ENCODE assay signal across 11 cellular contexts in the genomic region with DNA sequence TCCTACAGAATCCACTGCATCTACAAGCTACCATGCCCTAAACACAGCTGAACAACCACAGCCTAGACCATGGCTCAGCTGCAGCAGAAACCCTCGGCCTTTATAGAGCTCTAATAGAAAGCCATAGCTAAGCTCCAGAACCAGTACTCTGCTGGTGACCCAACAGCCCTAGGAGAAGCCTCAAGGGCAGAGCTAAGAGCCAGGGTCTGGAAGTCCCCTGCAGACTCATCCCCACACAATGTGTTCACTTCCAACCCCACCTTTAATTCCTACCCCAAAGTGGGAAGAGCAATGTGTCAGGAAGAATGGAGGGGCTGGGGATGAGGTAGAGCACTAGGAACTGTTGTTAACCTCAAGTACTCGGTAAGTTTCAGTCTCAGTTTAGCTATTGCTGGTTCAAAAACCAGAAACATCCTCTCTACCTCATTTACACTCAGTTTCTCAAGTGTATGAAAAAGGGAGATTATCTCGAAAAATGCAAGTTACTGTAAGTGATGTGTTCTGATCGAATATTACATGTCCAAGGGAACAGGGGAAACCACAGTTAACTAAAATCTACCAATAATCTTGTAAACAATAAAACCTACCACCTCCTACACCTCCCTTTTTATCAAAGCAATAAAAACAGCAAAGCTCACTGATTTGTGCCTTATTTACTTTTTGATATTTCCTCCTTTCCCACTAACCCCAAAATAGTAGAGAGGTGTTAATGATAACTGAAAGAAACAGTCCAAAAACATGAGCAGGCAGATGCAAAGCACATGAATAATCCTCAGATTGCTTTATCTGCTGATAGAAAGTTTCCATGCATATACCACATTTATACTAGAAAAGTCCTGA. TPM values are rescaled to one million over a fixed set of nuclear protein-coding genes. Genes with fewer than 3 reads are reported as not detected.
DNase-seq lines count a peak whose midpoint lies in the region; ATAC-seq lines count a peak whose summit lies in the region.
"Had no signal": no experiment of that assay in that cellular context is flagged by ENCODE, and none has a peak within 500 bp of the region (broad histone marks: within the 10 kb centered on the region; RNA-seq: fewer than 3 reads in every experiment).

No MANE protein-coding gene starts in this region.

- no peak overlapping the region for H4K8ac ChIP-seq in neuronal stem cell (ENCODE audit: low read depth, low read length)

- no peak overlapping the region for H3K14ac ChIP-seq in neuronal stem cell (ENCODE audit: low read length)

- no peak overlapping the region for H3K4ac ChIP-seq in neuronal stem cell (ENCODE audit: low read length)

- no peak overlapping the region for H3K4me2 ChIP-seq in neuronal stem cell (ENCODE audit: insufficient read depth, low read length, poor library complexity, severe bottlenecking)

- peak overlapping the region; percentile 34 for H3K9ac ChIP-seq in neuronal stem cell (ENCODE audit: low read depth, low read length, poor library complexity)

- no peak overlapping the region for H3K27ac ChIP-seq in neuronal stem cell (replicated peaks; ENCODE audit: low read length)
- H3K27ac ChIP-seq in aorta (ENCODE audit: low read depth in 1 of 2, low read length in 2 of 2), result no peak overlapping the region
- H3K27ac ChIP-seq: gastrocnemius medialis, thyroid gland had no signal

- H3K27me3 ChIP-seq in neuronal stem cell (ENCODE audit: control insufficient read depth in 3 of 3, insufficient read depth in 3 of 3, low read depth in 1 of 3, low read length in 3 of 3) (peaks cover 0 to 2% (median 0%) of the 10 kb centered on the region in 3 experiments), aorta (ENCODE audit: control insufficient read depth in 1 of 2, insufficient read depth in 2 of 2, low read length in 1 of 2) (no peaks in the 10 kb centered on the region)
- H3K27me3 ChIP-seq: gastrocnemius medialis, thyroid gland had no signal

- DNase-seq in activated T-cell treated with anti-CD3 and anti-CD28 coated beads for 48 hours (ENCODE audit: low read depth) (peak; percentile 11), activated T-cell treated with anti-CD3 and anti-CD28 coated beads for 4 hours (no peak), neuronal stem cell (ENCODE audit: low spot score) (no peak), superior temporal gyrus (ENCODE audit: extremely low spot score) (no peak), 8988T (no peak), aorta (no peak)
- DNase-seq: ACHN, gastrocnemius medialis, thyroid gland had no signal

- H2AFZ ChIP-seq in neuronal stem cell (ENCODE audit: low read length), result no peak overlapping the region

- H2BK5ac ChIP-seq in neuronal stem cell (ENCODE audit: low read length), result no peak overlapping the region

- no peak overlapping the region for H3K18ac ChIP-seq in neuronal stem cell (ENCODE audit: low read length)

- no peak overlapping the region for H4K91ac ChIP-seq in neuronal stem cell (ENCODE audit: low read depth, low read length, poor library complexity)

- H2BK120ac ChIP-seq in neuronal stem cell (ENCODE audit: low read depth, low read length), result no peak overlapping the region

- no peaks in the 10 kb centered on the region for H3K79me1 ChIP-seq in neuronal stem cell (ENCODE audit: low read depth, low read length)

- H2BK12ac ChIP-seq in neuronal stem cell (ENCODE audit: low read length), result no peak overlapping the region

- H3K23ac ChIP-seq in neuronal stem cell (ENCODE audit: low read depth, low read length, poor library complexity), result no peak overlapping the region

- ATAC-seq in GM21825 (IDR thresholded peaks at IDR 0.05; ENCODE audit: unreplicated experiment) (peak; percentile 79), HG03442 (IDR thresholded peaks at IDR 0.05; ENCODE audit: unreplicated experiment) (peak; percentile 87), aorta (ENCODE audit: low FRiP score) (no peak)
- ATAC-seq: gastrocnemius medialis had no signal

- H3K9me3 ChIP-seq in neuronal stem cell (replicated peaks in 1 of 2; ENCODE audit: control insufficient read depth in 2 of 2, insufficient read depth in 1 of 2, low read depth in 1 of 2, low read length in 2 of 2), result no peaks in the 10 kb centered on the region
- no peaks in the 10 kb centered on the region for H3K9me3 ChIP-seq in aorta (ENCODE audit: control insufficient read depth, low read length)
- H3K9me3 ChIP-seq: gastrocnemius medialis, thyroid gland had no signal

- no peak overlapping the region for H2BK15ac ChIP-seq in neuronal stem cell (ENCODE audit: low read length)

- H3K4me1 ChIP-seq in neuronal stem cell (ENCODE audit: control insufficient read depth in 2 of 2, insufficient read depth in 1 of 2, low read depth in 1 of 2, low read length in 2 of 2), result no peaks in the 10 kb centered on the region
- H3K4me1 ChIP-seq in aorta (ENCODE audit: control insufficient read depth in 1 of 2, insufficient read depth in 2 of 2, low read length in 2 of 2), result no peaks in the 10 kb centered on the region
- H3K4me1 ChIP-seq: gastrocnemius medialis, thyroid gland had no signal

- H3K4me3 ChIP-seq in neuronal stem cell (ENCODE audit: low read length in 2 of 2) (no peak overlapping the region), aorta (ENCODE audit: low read length in 2 of 2) (no peak overlapping the region)
- H3K4me3 ChIP-seq: gastrocnemius medialis, thyroid gland had no signal

- whole genome bisulfite sequencing in neuronal stem cell (ENCODE audit: extremely low coverage in 2 of 2, insufficient read length in 2 of 2, insufficient replicate concordance in 1 of 2), 2 donors, result no CpG with 5 or more reads among the region's 4 CpGs
- 90 to 94% methylated on average over 4 of the region's 4 CpGs for WGBS in aorta, 2 donors

- intact Hi-C loops in aorta (cut with DNase I), result no loop called here

- no peak overlapping the region for H2AK5ac ChIP-seq in neuronal stem cell (ENCODE audit: low read depth, low read length)

- H3K36me3 ChIP-seq in neuronal stem cell (replicated peaks in 1 of 2; ENCODE audit: control insufficient read depth in 2 of 2, insufficient read depth in 2 of 2, low read length in 2 of 2) (peaks cover 4 to 66% of the 10 kb centered on the region in 2 donors), aorta (ENCODE audit: control insufficient read depth in 1 of 2, insufficient read depth in 2 of 2, low read length in 1 of 2) (peaks cover 5 to 8% of the 10 kb centered on the region in 2 donors)

RNA-seq across cellular contexts. Expression of a gene that starts 36.2 kb away (rescaled TPM):
- polyA plus RNA-seq in neuronal stem cell (2013, experiment 1 of 2), result 7.4 TPM
- 7.2 TPM for polyA plus RNA-seq in neuronal stem cell (2013, experiment 2 of 2)
- total RNA-seq in aorta, result 10 to 100 TPM; 30.5 to 38.5 TPM
- polyA plus RNA-seq in aorta, result 10 to 100 TPM; 12.4 to 19.4 TPM
